8 cellular contexts compared by ENCODE assay signal in the genomic region with DNA sequence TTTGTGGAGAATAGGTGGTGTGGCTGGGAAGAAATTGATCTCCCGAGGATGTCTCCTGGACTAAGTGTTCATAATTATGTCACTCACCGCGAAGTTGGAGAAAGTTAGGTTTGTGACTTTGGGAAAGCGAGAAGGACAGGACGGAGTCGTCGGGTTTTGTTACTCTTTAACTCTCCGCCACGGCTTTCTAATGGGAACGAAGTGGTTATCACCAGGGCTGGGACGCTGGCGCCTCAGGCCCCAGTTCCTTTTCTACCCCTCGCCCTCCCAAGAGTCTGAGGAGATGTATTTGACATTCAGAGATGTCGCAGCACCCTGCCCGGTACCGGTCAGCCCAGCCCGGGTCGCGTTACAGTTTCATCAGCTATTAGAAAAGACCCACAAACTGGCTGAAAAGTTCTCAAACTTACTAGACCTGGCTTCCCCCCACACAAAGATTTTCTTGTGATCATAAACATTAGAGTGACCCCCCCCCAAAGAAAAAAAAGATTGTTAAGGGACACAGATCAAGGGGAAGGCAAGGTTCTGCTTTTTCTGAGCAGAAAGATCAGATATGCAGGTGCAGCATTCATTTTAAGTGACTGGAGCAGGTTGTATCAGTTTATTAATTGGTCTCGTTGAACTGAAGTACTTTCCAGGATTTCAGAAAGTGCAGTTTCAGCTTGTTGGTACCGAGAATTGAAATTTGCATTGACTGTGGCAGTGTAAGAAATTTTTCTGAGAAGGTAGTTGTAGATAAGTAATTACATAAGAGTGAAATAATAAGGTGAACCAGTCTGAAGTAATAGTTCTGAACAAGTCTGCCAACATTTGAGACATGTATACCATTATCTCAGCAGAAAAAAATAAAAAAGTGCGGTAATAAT. TPM values are rescaled to one million over a fixed set of nuclear protein-coding genes. Genes with fewer than 3 reads are reported as not detected.
A peak's percentile ranks its signal among the peaks of the same experiment; 100 is the strongest.
DNase-seq lines count a peak whose midpoint lies in the region; TF ChIP-seq lines count a peak whose summit lies in the region.

No MANE protein-coding gene starts in this region.

- H3K4me3 ChIP-seq in AG10803 (ENCODE audit: low read length), result peak overlapping the region; percentile 84
- H3K4me3 ChIP-seq in HFF-Myc (replicated peaks; ENCODE audit: low read depth, low read length), result peak overlapping the region; percentile 74
- peak overlapping the region; percentile 95 for H3K4me3 ChIP-seq in hepatocyte
- peak overlapping the region; percentile 71 for H3K4me3 ChIP-seq in smooth muscle cell

- H2AFZ ChIP-seq in hepatocyte (peak overlapping the region; percentile 65), smooth muscle cell (ENCODE audit: low read depth) (peak overlapping the region; percentile 61)

- H3K9ac ChIP-seq in smooth muscle cell (ENCODE audit: low read depth), result peak overlapping the region; percentile 48

- H4K20me1 ChIP-seq in hepatocyte (ENCODE audit: insufficient read depth, poor library complexity, severe bottlenecking) (peaks cover 31% of the 10 kb centered on the region), smooth muscle cell (ENCODE audit: low read depth) (peaks cover 50% of the 10 kb centered on the region)

- no peaks in the 10 kb centered on the region for H3K9me2 ChIP-seq in hepatocyte (replicated peaks; ENCODE audit: insufficient read depth)

- 8% methylated on average over 22 of the region's 22 CpGs for WGBS in hepatocyte (ENCODE audit: low lambda C conversion rate, missing lambda C conversion rate)
- 9% methylated on average over 22 of the region's 22 CpGs for WGBS in smooth muscle cell (ENCODE audit: low lambda C conversion rate)

- peaks cover 21% of the 10 kb centered on the region for H3F3A ChIP-seq in smooth muscle cell (ENCODE audit: low read depth)

- H3K4me2 ChIP-seq in hepatocyte (peak overlapping the region; percentile 90), smooth muscle cell (peak overlapping the region; percentile 97)

- peaks cover 23% of the 10 kb centered on the region for H3K4me1 ChIP-seq in hepatocyte (ENCODE audit: insufficient read depth)
- peaks cover 40% of the 10 kb centered on the region for H3K4me1 ChIP-seq in smooth muscle cell (ENCODE audit: low read depth)

- H3K79me2 ChIP-seq in hepatocyte (peaks cover 52% of the 10 kb centered on the region), smooth muscle cell (ENCODE audit: low read depth) (peaks cover 28% of the 10 kb centered on the region)

- H3K9me3 ChIP-seq in hepatocyte (ENCODE audit: low read depth) (no peaks in the 10 kb centered on the region), smooth muscle cell (replicated peaks; ENCODE audit: low read depth) (no peaks in the 10 kb centered on the region)

- H3K27ac ChIP-seq in hepatocyte, result peak overlapping the region; percentile 59
- no peak overlapping the region for H3K27ac ChIP-seq in smooth muscle cell (ENCODE audit: low read depth)

- H3K36me3 ChIP-seq in hepatocyte (replicated peaks; ENCODE audit: insufficient read depth, low read depth) (no peaks in the 10 kb centered on the region), smooth muscle cell (ENCODE audit: low read depth) (no peaks in the 10 kb centered on the region)

- TF ChIP-seq CTCF in AG10803 (conservative IDR thresholded peaks at IDR 0.05; ENCODE audit: low read length) (no peak), HFF-Myc (IDR thresholded peaks at IDR 0.05; ENCODE audit: low read depth, low read length, missing control alignments) (no peak), hepatocyte (IDR thresholded peaks at IDR 0.05; ENCODE audit: poor library complexity) (no peak), smooth muscle cell (IDR thresholded peaks at IDR 0.05; ENCODE audit: borderline replicate concordance, insufficient read depth, poor library complexity, severe bottlenecking) (no peak)

- no peak for DNase-seq in AG10803 (ENCODE audit: low read depth)
- no peak for DNase-seq in HFF-Myc (ENCODE audit: extremely low read depth, low read depth)
- peak; percentile 28 to 33 for DNase-seq in activated T-cell treated with anti-CD3 and anti-CD28 coated beads, Interleukin-2, amount 50 U/mL, for 48 hours
- DNase-seq in hepatocyte (ENCODE audit: low spot score), result peak; percentile 30
- no peak for DNase-seq in smooth muscle cell (lab: John Stamatoyannopoulos, UW; ENCODE audit: unreplicated experiment)
- DNase-seq in DMS153 (lab: John Stamatoyannopoulos, UW), result no peak
- DNase-seq in T1000 (lab: John Stamatoyannopoulos, UW), result no peak
- DNase-seq in NCI-H446 treated with DMSO at 0.1 percent for 48 hours (lab: John Stamatoyannopoulos, UW), result no peak

- no peaks in the 10 kb centered on the region for H3K27me3 ChIP-seq in hepatocyte
- H3K27me3 ChIP-seq in smooth muscle cell (ENCODE audit: low read depth), result no peaks in the 10 kb centered on the region

RNA-seq across cellular contexts. Expression of gene ZBTB18, which starts 0.9 kb away (rescaled TPM):
- total RNA-seq in hepatocyte (9.6 and 10.9 TPM in 2 replicates), smooth muscle cell (4.6 and 8.1 TPM in 2 replicates)
- polyA plus RNA-seq in hepatocyte (1.1 and 1.2 TPM in 2 replicates), smooth muscle cell (0.29 and 0.89 TPM in 2 replicates)

Comparison
In these comparisons a context has a peak if more than half of its experiments do, and no peak if none do; other contexts are left out.
1. DNase-seq: peak in activated T-cell treated with anti-CD3 and anti-CD28 coated beads, Interleukin-2, amount 50 U/mL, for 48 hours (2 of 2) and hepatocyte (single experiment); none in AG10803 (single experiment), HFF-Myc (single experiment), smooth muscle cell (single experiment), DMS153 (single experiment), T1000 (single experiment) and NCI-H446 treated with DMSO at 0.1 percent for 48 hours (single experiment).
2. Peak in every context shown above with its lines, with median percentiles within 50 percentile points of each other: H3K4me3 ChIP-seq.